ENCODE assay signal across 21 cellular contexts in the genomic region with DNA sequence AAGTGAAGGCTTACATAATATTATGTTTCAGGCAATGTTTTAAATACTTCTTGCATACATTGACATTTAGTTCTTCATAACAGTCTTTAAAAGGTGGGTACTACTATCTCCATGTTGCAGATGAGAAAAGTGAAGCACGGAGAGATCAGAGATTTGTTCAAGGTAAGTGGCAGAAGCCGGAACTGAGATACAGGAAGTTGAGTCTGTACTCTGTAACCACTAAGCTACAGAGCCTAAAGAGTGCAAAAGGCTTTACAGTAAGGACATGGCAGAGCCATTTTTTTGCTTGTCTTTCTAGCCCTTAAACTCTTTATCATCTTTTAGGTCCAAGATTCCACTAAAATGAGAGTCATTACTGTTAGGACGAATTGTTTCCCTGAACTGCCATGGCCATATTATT.
"Had no signal": no experiment of that assay in that cellular context is flagged by ENCODE, and none has a peak within 500 bp of the region (broad histone marks: within the 10 kb centered on the region; RNA-seq: fewer than 3 reads in every experiment).

No MANE protein-coding gene starts in this region.

- DNase-seq: activated CD4-positive, alpha-beta memory T cell treated with anti-CD3 and anti-CD28 coated beads for 36 hours; activated CD4-positive, alpha-beta T cell treated with anti-CD3 and anti-CD28 coated beads for 36 hours; activated naive CD4-positive, alpha-beta T cell; activated naive CD8-positive, alpha-beta T cell treated with anti-CD3 and anti-CD28 coated beads, Interleukin-2, amount 10 ng/mL, durations not matched to agents 7 days and 5 days; activated T-cell treated with anti-CD3 and anti-CD28 coated beads, Interleukin-2, amount 50 U/mL, for 1 hour; amygdala; central memory CD4-positive, alpha-beta T cell; endodermal cell; foreskin fibroblast; left cardiac atrium; mesenchymal stem cell; mucosa of descending colon; naive B cell; stimulated activated CD4-positive, alpha-beta T cell treated with anti-CD3 and anti-CD28 coated beads, Interleukin-12 subunit alpha, Interleukin-12 subunit beta, amount 100 ng/mL, for 4 hours; stimulated activated CD4-positive, alpha-beta T cell treated with anti-CD3 and anti-CD28 coated beads, Interleukin-1b, Interleukin-23, amount 100 ng/mL, for 48 hours; stimulated activated naive CD4-positive, alpha-beta T cell treated with Interleukin-2 at 50 U/mL for 16 hours; thyroid gland had no signal

- H3K27ac ChIP-seq: epithelial cell of prostate, hepatocyte, thyroid gland had no signal

- H3K27me3 ChIP-seq: hepatocyte, thyroid gland had no signal

- H2AFZ ChIP-seq: hepatocyte had no signal

- H3K79me2 ChIP-seq: hepatocyte had no signal

- H3K4me1 ChIP-seq: thyroid gland had no signal

- H3K4me2 ChIP-seq: hepatocyte had no signal

- H3K4me3 ChIP-seq: hepatocyte, mucosa of descending colon, thyroid gland had no signal

- H3K36me3 ChIP-seq: thyroid gland had no signal

- H3K9me3 ChIP-seq: thyroid gland had no signal

- ATAC-seq: activated CD4-positive, alpha-beta T cell treated with anti-CD3 and anti-CD28 coated beads for 36 hours; activated T-helper 17 cell treated with anti-CD3 and anti-CD28 coated beads, Interleukin-2, amount 50 U/mL, for 72 hours; left cardiac atrium; mucosa of descending colon; WTC11 had no signal
